In the genomic region with DNA sequence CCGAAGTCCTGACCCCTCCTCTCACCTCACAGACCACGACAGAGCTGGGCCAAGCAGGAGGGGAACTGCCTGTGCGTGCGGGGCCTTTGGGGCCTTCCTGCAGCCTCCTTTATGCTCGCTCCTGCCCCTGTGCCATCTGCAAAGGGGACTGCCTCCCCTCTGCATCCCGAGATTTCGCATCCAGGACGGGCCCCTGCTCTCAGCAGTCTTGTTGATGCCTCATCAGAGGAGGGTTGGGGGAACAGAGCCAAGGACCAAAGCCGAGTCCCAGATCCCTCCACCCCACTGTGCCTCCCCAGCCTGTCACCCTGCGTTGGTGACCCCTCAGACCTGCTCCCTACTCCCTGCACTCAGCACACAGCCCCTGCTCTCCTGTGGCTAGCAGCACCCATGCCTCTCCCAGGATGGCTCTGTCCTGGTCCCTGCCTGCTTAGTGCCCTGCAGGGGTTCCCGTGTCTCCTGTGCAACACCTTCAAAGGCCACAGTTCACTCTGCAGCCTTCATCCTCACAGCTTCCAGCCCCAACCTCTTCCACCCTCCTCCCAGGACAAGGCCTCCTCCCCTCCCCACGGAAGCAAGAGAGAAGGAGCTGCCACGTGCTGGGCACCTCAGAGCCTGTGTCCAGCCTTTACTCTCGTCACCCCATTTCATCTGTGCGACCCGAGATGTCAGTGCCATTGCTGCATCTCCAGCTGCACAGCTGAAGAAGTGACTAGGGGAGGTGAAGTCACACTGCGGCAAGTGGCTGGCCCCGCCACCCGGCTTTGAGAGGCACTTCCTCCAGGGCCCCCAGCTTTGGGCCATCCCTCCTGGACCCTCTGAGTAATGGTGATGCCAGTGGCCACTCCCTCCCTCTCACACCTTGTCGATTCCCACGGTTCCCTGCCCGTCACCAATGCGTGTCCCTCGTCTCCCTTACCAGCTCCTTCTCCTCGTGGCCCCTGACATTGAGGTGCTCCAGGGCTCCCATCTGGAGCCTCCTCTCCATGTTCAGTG, we compare ENCODE assay signal across 1 cellular context.
TF ChIP-seq lines count a peak whose summit lies in the region.

No MANE protein-coding gene starts in this region.

TF ChIP-seq in A549, 52 proteins besides CTCF, POLR2A, EP300 and RAD21 (continued from another document):
- TF ChIP-seq HMGXB4 (CRISPR knock-in tag; IDR thresholded peaks at IDR 0.05; ENCODE audit: borderline replicate concordance), result no peak
- TF ChIP-seq ZFP36 (IDR thresholded peaks at IDR 0.05; ENCODE audit: borderline replicate concordance, partially characterized antibody), result no peak
- no peak for TF ChIP-seq GATA3 (IDR thresholded peaks at IDR 0.05; ENCODE audit: borderline replicate concordance)
- TF ChIP-seq PBX3 (IDR thresholded peaks at IDR 0.05), result no peak
- TF ChIP-seq ESRRA (IDR thresholded peaks at IDR 0.05; ENCODE audit: borderline replicate concordance, low read length), result no peak
- TF ChIP-seq HOXB13 (CRISPR knock-in tag; IDR thresholded peaks at IDR 0.05; ENCODE audit: low read depth), result no peak
- no peak for TF ChIP-seq MYC (IDR thresholded peaks at IDR 0.05; ENCODE audit: borderline replicate concordance, low read length)
- no peak for TF ChIP-seq RARB (CRISPR knock-in tag; IDR thresholded peaks at IDR 0.05)
- no peak for TF ChIP-seq CEBPB (IDR thresholded peaks at IDR 0.05)
- TF ChIP-seq, protein P1, sequence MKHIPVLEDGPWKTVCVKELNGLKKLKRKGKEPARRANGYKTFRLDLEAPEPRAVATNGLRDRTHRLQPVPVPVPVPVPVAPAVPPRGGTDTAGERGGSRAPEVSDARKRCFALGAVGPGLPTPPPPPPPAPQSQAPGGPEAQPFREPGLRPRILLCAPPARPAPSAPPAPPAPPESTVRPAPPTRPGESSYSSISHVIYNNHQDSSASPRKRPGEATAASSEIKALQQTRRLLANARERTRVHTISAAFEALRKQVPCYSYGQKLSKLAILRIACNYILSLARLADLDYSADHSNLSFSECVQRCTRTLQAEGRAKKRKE (CRISPR knock-in tag; IDR thresholded peaks at IDR 0.05; ENCODE audit: low read depth), result no peak
- no peak for TF ChIP-seq JUN (IDR thresholded peaks at IDR 0.05)
- no peak for TF ChIP-seq HOXB5 (CRISPR knock-in tag; IDR thresholded peaks at IDR 0.05)
- TF ChIP-seq, protein P2, sequence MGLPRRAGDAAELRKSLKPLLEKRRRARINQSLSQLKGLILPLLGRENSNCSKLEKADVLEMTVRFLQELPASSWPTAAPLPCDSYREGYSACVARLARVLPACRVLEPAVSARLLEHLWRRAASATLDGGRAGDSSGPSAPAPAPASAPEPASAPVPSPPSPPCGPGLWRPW (IDR thresholded peaks at IDR 0.05), result no peak
- TF ChIP-seq KDM5A (IDR thresholded peaks at IDR 0.05), result no peak
- no peak for TF ChIP-seq CHD4 (IDR thresholded peaks at IDR 0.05; ENCODE audit: borderline replicate concordance)
TF ChIP-seq in A549: peak in this region for 0.
